ENCODE assay signal across 8 cellular contexts in the genomic region with DNA sequence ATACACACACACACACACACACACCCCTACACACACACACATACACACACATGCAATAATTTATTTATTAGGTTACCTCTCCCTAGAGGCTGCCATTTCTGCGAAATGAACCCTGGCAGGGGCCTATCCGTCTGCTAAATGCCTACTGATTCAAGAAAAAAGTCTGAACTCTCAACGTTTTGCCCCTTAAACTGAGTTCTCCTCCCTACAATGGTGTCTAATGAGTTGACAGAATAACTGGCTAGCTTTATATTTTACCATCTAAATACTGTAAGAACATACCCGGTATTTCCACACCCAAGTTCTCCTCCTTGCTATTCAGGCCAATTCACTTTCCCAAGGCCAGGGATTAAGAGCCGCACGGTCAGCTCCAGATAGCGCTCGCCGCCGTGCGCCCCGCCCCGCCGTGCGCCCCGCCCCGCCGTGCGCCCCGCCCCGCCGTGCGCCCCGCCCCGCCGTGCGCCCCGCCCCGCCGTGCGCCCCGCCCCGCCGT. TPM values are rescaled to one million over a fixed set of nuclear protein-coding genes. Genes with fewer than 3 reads are reported as not detected.
A peak's percentile ranks its signal among the peaks of the same experiment; 100 is the strongest.
DNase-seq lines count a peak whose midpoint lies in the region; ATAC-seq and TF ChIP-seq lines count a peak whose summit lies in the region.

No MANE protein-coding gene starts in this region.

- H3K4me1 ChIP-seq in smooth muscle cell (ENCODE audit: low read depth) = peaks cover 9% of the 10 kb centered on the region

- H2AFZ ChIP-seq in smooth muscle cell (ENCODE audit: low read depth) = no peak overlapping the region

- peak overlapping the region; percentile 62 to 99 (median 82) for H3K27ac Mint-ChIP-seq in brain

- no peak for TF ChIP-seq CTCF in brain (conservative IDR thresholded peaks at IDR 0.05)
- no peak for TF ChIP-seq CTCF in smooth muscle cell (IDR thresholded peaks at IDR 0.05; ENCODE audit: borderline replicate concordance, insufficient read depth, poor library complexity, severe bottlenecking)

- no peak overlapping the region for H3K9ac ChIP-seq in smooth muscle cell (ENCODE audit: low read depth)

- peaks cover 0 to 3% (median 0%) of the 10 kb centered on the region in 5 experiments for H3K9me3 Mint-ChIP-seq in brain

- peaks cover 5% of the 10 kb centered on the region for H3K27me3 Mint-ChIP-seq in brain

- H3K79me2 ChIP-seq in smooth muscle cell (ENCODE audit: low read depth) = peaks cover 35% of the 10 kb centered on the region

- H3K4me2 ChIP-seq in smooth muscle cell = peak overlapping the region; percentile 89

- H3K36me3 Mint-ChIP-seq in brain = peaks cover 18% of the 10 kb centered on the region

- H4K20me1 ChIP-seq in smooth muscle cell (ENCODE audit: low read depth) = no peaks in the 10 kb centered on the region

- DNase-seq in DMS153 (lab: John Stamatoyannopoulos, UW) (peak; percentile 3), NOMO-1 treated with DMSO at 0.1 percent for 48 hours (lab: John Stamatoyannopoulos, UW; ENCODE audit: unreplicated experiment) (peak; percentile 24), iPS-NIHi7 (ENCODE audit: extremely low spot score) (peak; percentile 69), smooth muscle cell (lab: John Stamatoyannopoulos, UW; ENCODE audit: unreplicated experiment) (no peak), mesenteric fat pad (ENCODE audit: low spot score) (no peak)

- H3K27ac ChIP-seq in smooth muscle cell (ENCODE audit: low read depth) = no peak overlapping the region

- peak overlapping the region; percentile 50 for H3K4me3 ChIP-seq in smooth muscle cell

- peak; percentile 50 for ATAC-seq in GM19372 (IDR thresholded peaks at IDR 0.05; ENCODE audit: low read depth, unreplicated experiment)
- peak; percentile 53 for ATAC-seq in HG03196 (IDR thresholded peaks at IDR 0.05; ENCODE audit: unreplicated experiment)

- peak overlapping the region; percentile 85 to 91 (median 88) for H3K4me3 Mint-ChIP-seq in brain

- H3K27me3 ChIP-seq in smooth muscle cell (ENCODE audit: low read depth) = no peaks in the 10 kb centered on the region

- no peaks in the 10 kb centered on the region for H3K9me3 ChIP-seq in smooth muscle cell (replicated peaks; ENCODE audit: low read depth)

- 8% methylated on average over 25 of the region's 34 CpGs for WGBS in smooth muscle cell (ENCODE audit: low lambda C conversion rate)

- H3K36me3 ChIP-seq in smooth muscle cell (ENCODE audit: low read depth) = no peaks in the 10 kb centered on the region

- peaks cover 39% of the 10 kb centered on the region for H3K4me1 Mint-ChIP-seq in brain

- H3F3A ChIP-seq in smooth muscle cell (ENCODE audit: low read depth) = peaks cover 7% of the 10 kb centered on the region

RNA-seq across cellular contexts. Expression of gene RNPC3, which starts 0.3 kb away (rescaled TPM):
- polyA plus RNA-seq in brain (ENCODE audit: insufficient read depth, low read depth, low replicate concordance) = 4.5 TPM
- 7.0 and 14.8 TPM in 2 replicates for total RNA-seq in smooth muscle cell
- polyA plus RNA-seq in smooth muscle cell = 2.6 and 5.1 TPM in 2 replicates
- total RNA-seq in mesenteric fat pad = 15.2 TPM

RNA-seq across cellular contexts. Expression of gene AMY2B, which starts 46.2 kb away (rescaled TPM):
- polyA plus RNA-seq in brain (ENCODE audit: insufficient read depth, low read depth, low replicate concordance) = 0.63 TPM
- 2.5 and 3.3 TPM in 2 replicates for total RNA-seq in smooth muscle cell
- 0.71 and 0.79 TPM in 2 replicates for polyA plus RNA-seq in smooth muscle cell
- total RNA-seq in mesenteric fat pad = 15.8 TPM

Comparison
In these comparisons a context has a peak if more than half of its experiments do, and no peak if none do; other contexts are left out.
1. DNase-seq: peak in DMS153 (single experiment), NOMO-1 treated with DMSO at 0.1 percent for 48 hours (single experiment) and iPS-NIHi7 (single experiment); none in smooth muscle cell (single experiment) and mesenteric fat pad (single experiment).